ENCODE assay signal across 9 cellular contexts in the genomic region with DNA sequence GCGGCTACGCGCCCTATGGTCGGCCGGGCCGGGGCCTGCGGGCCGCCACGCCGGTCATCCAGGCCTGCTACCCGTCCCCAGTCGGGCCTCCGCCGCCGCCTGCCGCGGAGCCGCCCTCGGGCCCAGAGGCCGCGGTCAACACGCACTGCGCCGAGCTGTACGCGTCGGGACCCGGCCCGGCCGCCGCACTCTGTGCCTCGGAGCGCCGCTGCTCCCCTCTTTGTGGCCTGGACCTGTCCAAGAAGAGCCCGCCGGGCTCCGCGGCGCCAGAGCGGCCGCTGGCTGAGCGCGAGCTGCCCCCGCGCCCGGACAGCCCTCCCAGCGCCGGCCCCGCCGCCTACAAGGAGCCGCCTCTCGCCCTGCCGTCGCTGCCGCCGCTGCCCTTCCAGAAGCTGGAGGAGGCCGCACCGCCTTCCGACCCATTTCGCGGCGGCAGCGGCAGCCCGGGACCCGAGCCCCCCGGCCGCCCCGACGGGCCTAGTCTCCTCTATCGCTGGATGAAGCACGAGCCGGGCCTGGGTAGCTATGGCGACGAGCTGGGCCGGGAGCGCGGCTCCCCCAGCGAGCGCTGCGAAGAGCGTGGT. TPM values are rescaled to one million over a fixed set of nuclear protein-coding genes. Genes with fewer than 3 reads are reported as not detected.
DNase-seq lines count a peak whose midpoint lies in the region; ATAC-seq and TF ChIP-seq lines count a peak whose summit lies in the region.
"Had no signal": no experiment of that assay in that cellular context is flagged by ENCODE, and none has a peak within 500 bp of the region (broad histone marks: within the 10 kb centered on the region; RNA-seq: fewer than 3 reads in every experiment).

No MANE protein-coding gene starts in this region.

- ATAC-seq in GM23338 (peak; percentile 1; the same call in 2 of the 3 replicates), HG03378 (IDR thresholded peaks at IDR 0.05; ENCODE audit: unreplicated experiment) (no peak)
- ATAC-seq in stimulated activated naive B cell treated with anti-CD40 and anti-IgM and Interleukin-4, amounts not matched to agents 10 μg/mL and 1 μg/mL and 100 μg/mL, for 72 hours (replicated peaks): no peak

- no peaks in the 10 kb centered on the region; the same call in 1 of the 2 replicates for H4K20me1 ChIP-seq in GM23338 (replicated peaks; ENCODE audit: insufficient read depth)

- DNase-seq in GM23338 (ENCODE audit: low spot score) (peak; percentile 59), astrocyte of the cerebellum (ENCODE audit: low read depth) (no peak), left kidney (ENCODE audit: low read depth, low spot score) (peak; percentile 51), NCI-H2081 (lab: John Stamatoyannopoulos, UW) (no peak)
- no peak for DNase-seq in stimulated activated naive B cell treated with anti-CD40 and anti-IgM and Interleukin-4, amounts not matched to agents 10 μg/mL and 1 μg/mL and 100 μg/mL, for 72 hours
- no peak for DNase-seq in activated CD4-positive, alpha-beta memory T cell treated with anti-CD3 and anti-CD28 coated beads for 36 hours
- DNase-seq: GF-D8, NCI-H2029 had no signal

- no peak for TF ChIP-seq CTCF in GM23338 (conservative IDR thresholded peaks at IDR 0.05; ENCODE audit: low read depth in 2 of 2)
- TF ChIP-seq CTCF in astrocyte of the cerebellum (IDR thresholded peaks at IDR 0.05; ENCODE audit: low read depth, low read length, missing control alignments): no peak

- H3K27me3 ChIP-seq in GM23338 (ENCODE audit: insufficient read depth): peaks cover 84% of the 10 kb centered on the region

- H3K9me3 Mint-ChIP-seq in GM23338: no peaks in the 10 kb centered on the region
- no peaks in the 10 kb centered on the region for H3K9me3 Mint-ChIP-seq in stimulated activated naive B cell treated with anti-CD40 and anti-IgM and Interleukin-4, amounts not matched to agents 10 μg/mL and 1 μg/mL and 100 μg/mL, for 72 hours
- H3K9me3 Mint-ChIP-seq in activated CD4-positive, alpha-beta memory T cell treated with anti-CD3 and anti-CD28 coated beads for 36 hours: no peaks in the 10 kb centered on the region

- no peak overlapping the region for H3K4me3 Mint-ChIP-seq in GM23338
- H3K4me3 Mint-ChIP-seq in stimulated activated naive B cell treated with anti-CD40 and anti-IgM and Interleukin-4, amounts not matched to agents 10 μg/mL and 1 μg/mL and 100 μg/mL, for 72 hours: peak overlapping the region in 1 of 2 donors; percentile 48
- H3K4me3 Mint-ChIP-seq in activated CD4-positive, alpha-beta memory T cell treated with anti-CD3 and anti-CD28 coated beads for 36 hours: no peak overlapping the region

- peaks cover 67% of the 10 kb centered on the region for H3K27me3 Mint-ChIP-seq in GM23338 (ENCODE audit: insufficient read depth, low read depth, poor library complexity)
- peaks cover 12 to 14% of the 10 kb centered on the region in 2 donors for H3K27me3 Mint-ChIP-seq in stimulated activated naive B cell treated with anti-CD40 and anti-IgM and Interleukin-4, amounts not matched to agents 10 μg/mL and 1 μg/mL and 100 μg/mL, for 72 hours
- peaks cover 5% of the 10 kb centered on the region for H3K27me3 Mint-ChIP-seq in activated CD4-positive, alpha-beta memory T cell treated with anti-CD3 and anti-CD28 coated beads for 36 hours

- H3K27ac Mint-ChIP-seq in GM23338: no peak overlapping the region
- peak overlapping the region; percentile 80 for H3K27ac Mint-ChIP-seq in stimulated activated naive B cell treated with anti-CD40 and anti-IgM and Interleukin-4, amounts not matched to agents 10 μg/mL and 1 μg/mL and 100 μg/mL, for 72 hours
- no peak overlapping the region for H3K27ac Mint-ChIP-seq in activated CD4-positive, alpha-beta memory T cell treated with anti-CD3 and anti-CD28 coated beads for 36 hours

- peaks cover 5% of the 10 kb centered on the region for H3K36me3 Mint-ChIP-seq in GM23338 (ENCODE audit: low read depth)
- H3K36me3 Mint-ChIP-seq in stimulated activated naive B cell treated with anti-CD40 and anti-IgM and Interleukin-4, amounts not matched to agents 10 μg/mL and 1 μg/mL and 100 μg/mL, for 72 hours: peaks cover 21 to 30% of the 10 kb centered on the region in 2 donors
- peaks cover 24% of the 10 kb centered on the region for H3K36me3 Mint-ChIP-seq in activated CD4-positive, alpha-beta memory T cell treated with anti-CD3 and anti-CD28 coated beads for 36 hours

- in situ Hi-C loops in astrocyte of the cerebellum (cut with HindIII; ENCODE audit: low sequenced_read_pairs): no loop called here

- H3F3A ChIP-seq in GM23338 (replicated peaks; ENCODE audit: low read depth): 0 out of 2 replicates have a peak, but pooled peaks cover 10% of the 10 kb centered on the region

- peaks cover 15% of the 10 kb centered on the region for H3K4me1 Mint-ChIP-seq in GM23338
- peaks cover 23 to 50% of the 10 kb centered on the region in 2 donors for H3K4me1 Mint-ChIP-seq in stimulated activated naive B cell treated with anti-CD40 and anti-IgM and Interleukin-4, amounts not matched to agents 10 μg/mL and 1 μg/mL and 100 μg/mL, for 72 hours
- peaks cover 14% of the 10 kb centered on the region for H3K4me1 Mint-ChIP-seq in activated CD4-positive, alpha-beta memory T cell treated with anti-CD3 and anti-CD28 coated beads for 36 hours (ENCODE audit: low read depth)

- H3K9me2 ChIP-seq in GM23338 (ENCODE audit: insufficient read depth): no peaks in the 10 kb centered on the region

- CTCF ChIA-PET in activated CD4-positive, alpha-beta memory T cell treated with anti-CD3 and anti-CD28 coated beads for 36 hours (lab: Charles Lee): interaction anchor here (0.7 to 8.5 kb wide), 25 partner anchors 11 to 408 kb away, joined by 3 to 288 read pairs (median 4); a partner anchor contains a TSS

- H3K79me2 ChIP-seq in GM23338 (replicated peaks; ENCODE audit: insufficient read depth): no peaks in the 10 kb centered on the region

- H2AFZ ChIP-seq in GM23338: no peak overlapping the region

- no peak overlapping the region for H3K27ac ChIP-seq in GM23338 (ENCODE audit: low read depth)

- H3K4me2 ChIP-seq in GM23338: peak overlapping the region; percentile 78; the same call in 1 of the 2 replicates

- no peaks in the 10 kb centered on the region for H3K36me3 ChIP-seq in GM23338 (ENCODE audit: insufficient read depth)

- H3K4me3 ChIP-seq in GM23338 (peak overlapping the region; percentile 44; the same call in 1 of the 2 replicates), astrocyte of the cerebellum (ENCODE audit: low read depth, low read length) (peak overlapping the region; percentile 62)

- intact Hi-C loops in activated CD4-positive, alpha-beta memory T cell treated with anti-CD3 and anti-CD28 coated beads for 36 hours (cut with micrococcal nuclease): loop anchor here (5.0 kb wide), 1 partner anchor 295 kb away; no protein-coding TSS in a partner anchor

- H3K4me1 ChIP-seq in GM23338 (ENCODE audit: insufficient read depth): peaks cover 17% of the 10 kb centered on the region

- POLR2A ChIA-PET in activated CD4-positive, alpha-beta memory T cell treated with anti-CD3 and anti-CD28 coated beads for 36 hours (lab: Charles Lee): interaction anchor here (0.8 to 5.3 kb wide), 11 partner anchors 8 to 279 kb away, joined by 3 to 41 read pairs (median 4); no protein-coding TSS in a partner anchor

TF ChIP-seq in GM23338, 12 proteins besides CTCF, POLR2A, EP300 and RAD21 (continues in another document):
- peak; percentile 59 for TF ChIP-seq EZH2 (IDR thresholded peaks at IDR 0.05; ENCODE audit: low read depth, unreplicated experiment)

RNA-seq across cellular contexts. Expression of a gene that starts 2.3 kb away (rescaled TPM):
- total RNA-seq in GM23338 (2014; rRNA removed; shearing (Covaris generic)): 0.17 TPM in 1 of 2 replicates, not detected in the other
- 0.23 and 0.26 TPM in 2 replicates for polyA plus RNA-seq in GM23338 (2016; fragmentation: Nextera tagmentation; extraction: Ambion mirVana)
- 10 to 100 TPM; 13.1 to 13.2 TPM for total RNA-seq in activated CD4-positive, alpha-beta memory T cell treated with anti-CD3 and anti-CD28 coated beads for 36 hours

RNA-seq across cellular contexts. Expression of a gene that starts 15.4 kb away (rescaled TPM):
- total RNA-seq in GM23338 (2014; rRNA removed; shearing (Covaris generic)): 21.3 and 24.8 TPM in 2 replicates
- polyA plus RNA-seq in GM23338 (2016; fragmentation: Nextera tagmentation; extraction: Ambion mirVana): 14.9 and 15.9 TPM in 2 replicates
- 10 to 100 TPM; 31.7 to 34.8 TPM for total RNA-seq in activated CD4-positive, alpha-beta memory T cell treated with anti-CD3 and anti-CD28 coated beads for 36 hours

RNA-seq across cellular contexts. Expression of a gene that starts 27.3 kb away (rescaled TPM):
- total RNA-seq in GM23338 (2014; rRNA removed; shearing (Covaris generic)): 22.3 and 28.2 TPM in 2 replicates
- 9.0 and 11.8 TPM in 2 replicates for polyA plus RNA-seq in GM23338 (2016; fragmentation: Nextera tagmentation; extraction: Ambion mirVana)
- 10 to 100 TPM; 29.4 to 31.1 TPM for total RNA-seq in activated CD4-positive, alpha-beta memory T cell treated with anti-CD3 and anti-CD28 coated beads for 36 hours

RNA-seq across cellular contexts. Expression of a gene that starts 32.1 kb away (rescaled TPM):
- 0.17 TPM in 1 of 2 replicates, not detected in the other for total RNA-seq in GM23338 (2014; rRNA removed; shearing (Covaris generic))
- not detected in 2 replicates for polyA plus RNA-seq in GM23338 (2016; fragmentation: Nextera tagmentation; extraction: Ambion mirVana)
- under 1 TPM; 0.17 to 0.21 TPM for total RNA-seq in activated CD4-positive, alpha-beta memory T cell treated with anti-CD3 and anti-CD28 coated beads for 36 hours

Comparison
In these comparisons a context has a peak if more than half of its experiments do, and no peak if none do; other contexts are left out.
1. DNase-seq: peak in GM23338 (single experiment) and left kidney (single experiment); none in astrocyte of the cerebellum (single experiment), stimulated activated naive B cell treated with anti-CD40 and anti-IgM and Interleukin-4, amounts not matched to agents 10 μg/mL and 1 μg/mL and 100 μg/mL, for 72 hours (single experiment), NCI-H2081 (0 of 2) and activated CD4-positive, alpha-beta memory T cell treated with anti-CD3 and anti-CD28 coated beads for 36 hours (single experiment).
2. RNA of a gene that starts 2.3 kb away (total RNA-seq): 13.1 to 13.2 TPM in activated CD4-positive, alpha-beta memory T cell treated with anti-CD3 and anti-CD28 coated beads for 36 hours; 0.17 TPM in GM23338; every median in the first group is over 10 times any median in the second.